ENCODE assay signal across 1 cellular context in the genomic region with DNA sequence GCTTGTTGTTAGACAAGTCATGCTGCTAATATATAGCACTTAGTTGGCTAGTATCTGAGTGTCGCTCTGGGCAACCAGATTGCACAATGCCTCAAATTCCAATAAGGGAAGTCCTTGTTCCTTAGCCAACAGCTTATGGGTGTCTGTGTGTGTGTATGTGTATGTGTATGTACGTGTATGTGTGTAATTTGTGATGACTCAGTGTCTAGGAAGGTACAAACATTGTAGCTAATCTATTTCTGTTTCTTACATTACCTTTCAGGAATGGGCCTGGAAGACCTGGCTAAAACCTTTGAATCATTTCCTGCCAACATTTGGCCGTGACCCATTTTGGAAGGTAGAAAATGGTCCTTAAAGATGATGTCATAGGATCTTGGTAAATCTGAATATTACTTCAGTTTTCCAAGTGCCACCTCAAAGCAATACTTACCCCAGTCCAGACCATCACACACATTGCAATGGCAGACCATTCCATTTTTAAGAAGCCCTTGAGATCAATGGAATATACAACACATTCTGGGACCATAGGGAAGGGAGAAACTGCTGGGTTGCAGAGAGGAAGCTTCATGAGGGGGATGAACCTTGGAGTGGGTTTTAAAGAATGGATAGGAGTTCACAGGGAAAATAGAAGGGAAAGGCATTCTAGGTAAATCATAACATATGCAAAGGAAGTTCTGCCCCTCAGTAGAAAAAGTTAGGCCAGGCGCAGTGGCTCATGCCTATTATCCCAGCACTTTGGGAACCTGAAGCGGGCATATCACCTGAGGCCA.
TF ChIP-seq lines count a peak whose summit lies in the region.

No MANE protein-coding gene starts in this region.

TF ChIP-seq in HEK293, 187 proteins besides CTCF, POLR2A, EP300 and RAD21 (continued from another document):
- TF ChIP-seq, protein P1, sequence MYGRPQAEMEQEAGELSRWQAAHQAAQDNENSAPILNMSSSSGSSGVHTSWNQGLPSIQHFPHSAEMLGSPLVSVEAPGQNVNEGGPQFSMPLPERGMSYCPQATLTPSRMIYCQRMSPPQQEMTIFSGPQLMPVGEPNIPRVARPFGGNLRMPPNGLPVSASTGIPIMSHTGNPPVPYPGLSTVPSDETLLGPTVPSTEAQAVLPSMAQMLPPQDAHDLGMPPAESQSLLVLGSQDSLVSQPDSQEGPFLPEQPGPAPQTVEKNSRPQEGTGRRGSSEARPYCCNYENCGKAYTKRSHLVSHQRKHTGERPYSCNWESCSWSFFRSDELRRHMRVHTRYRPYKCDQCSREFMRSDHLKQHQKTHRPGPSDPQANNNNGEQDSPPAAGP (tag by site-specific recombination; IDR thresholded peaks at IDR 0.05) = 0 out of 2 replicates have a peak, but pooled peaks have one; percentile 26
- TF ChIP-seq, protein P2, sequence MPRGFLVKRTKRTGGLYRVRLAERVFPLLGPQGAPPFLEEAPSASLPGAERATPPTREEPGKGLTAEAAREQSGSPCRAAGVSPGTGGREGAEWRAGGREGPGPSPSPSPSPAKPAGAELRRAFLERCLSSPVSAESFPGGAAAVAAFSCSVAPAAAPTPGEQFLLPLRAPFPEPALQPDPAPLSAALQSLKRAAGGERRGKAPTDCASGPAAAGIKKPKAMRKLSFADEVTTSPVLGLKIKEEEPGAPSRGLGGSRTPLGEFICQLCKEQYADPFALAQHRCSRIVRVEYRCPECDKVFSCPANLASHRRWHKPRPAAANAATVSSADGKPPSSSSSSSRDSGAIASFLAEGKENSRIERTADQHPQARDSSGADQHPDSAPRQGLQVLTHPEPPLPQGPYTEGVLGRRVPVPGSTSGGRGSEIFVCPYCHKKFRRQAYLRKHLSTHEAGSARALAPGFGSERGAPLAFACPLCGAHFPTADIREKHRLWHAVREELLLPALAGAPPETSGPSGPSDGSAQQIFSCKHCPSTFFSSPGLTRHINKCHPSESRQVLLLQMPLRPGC (tag by site-specific recombination; IDR thresholded peaks at IDR 0.05) = 0 out of 2 replicates have a peak, but pooled peaks have one; percentile 37
- 0 out of 2 replicates have a peak, but pooled peaks have one; percentile 37 for TF ChIP-seq ZNF335 (tag by site-specific recombination; conservative IDR thresholded peaks at IDR 0.05)
- TF ChIP-seq ZNF76 (tag by site-specific recombination; IDR thresholded peaks at IDR 0.05; ENCODE audit: borderline replicate concordance, low read depth) = no peak
- TF ChIP-seq ZNF549 (tag by site-specific recombination; IDR thresholded peaks at IDR 0.05) = no peak
- no peak for TF ChIP-seq GLIS2 (tag by site-specific recombination; IDR thresholded peaks at IDR 0.05)
- no peak for TF ChIP-seq ZNF138 (tag by site-specific recombination; IDR thresholded peaks at IDR 0.05; ENCODE audit: borderline replicate concordance)
- TF ChIP-seq KLF8 (tag by site-specific recombination; IDR thresholded peaks at IDR 0.05) = 0 out of 2 replicates have a peak, but pooled peaks have one; percentile 44
- TF ChIP-seq, protein P3, sequence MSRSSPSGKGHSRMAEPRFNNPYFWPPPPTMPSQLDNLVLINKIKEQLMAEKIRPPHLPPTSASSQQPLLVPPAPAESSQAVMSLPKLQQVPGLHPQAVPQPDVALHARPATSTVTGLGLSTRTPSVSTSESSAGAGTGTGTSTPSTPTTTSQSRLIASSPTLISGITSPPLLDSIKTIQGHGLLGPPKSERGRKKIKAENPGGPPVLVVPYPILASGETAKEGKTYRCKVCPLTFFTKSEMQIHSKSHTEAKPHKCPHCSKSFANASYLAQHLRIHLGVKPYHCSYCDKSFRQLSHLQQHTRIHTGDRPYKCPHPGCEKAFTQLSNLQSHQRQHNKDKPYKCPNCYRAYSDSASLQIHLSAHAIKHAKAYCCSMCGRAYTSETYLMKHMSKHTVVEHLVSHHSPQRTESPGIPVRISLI (tag by site-specific recombination; IDR thresholded peaks at IDR 0.05) = peak; percentile 38; the same call in 1 of the 2 replicates
- no peak for TF ChIP-seq KLF1 (tag by site-specific recombination; IDR thresholded peaks at IDR 0.05)
- peak; percentile 83 for TF ChIP-seq ZFP37 (tag by site-specific recombination; IDR thresholded peaks at IDR 0.05)
- TF ChIP-seq, protein P4, sequence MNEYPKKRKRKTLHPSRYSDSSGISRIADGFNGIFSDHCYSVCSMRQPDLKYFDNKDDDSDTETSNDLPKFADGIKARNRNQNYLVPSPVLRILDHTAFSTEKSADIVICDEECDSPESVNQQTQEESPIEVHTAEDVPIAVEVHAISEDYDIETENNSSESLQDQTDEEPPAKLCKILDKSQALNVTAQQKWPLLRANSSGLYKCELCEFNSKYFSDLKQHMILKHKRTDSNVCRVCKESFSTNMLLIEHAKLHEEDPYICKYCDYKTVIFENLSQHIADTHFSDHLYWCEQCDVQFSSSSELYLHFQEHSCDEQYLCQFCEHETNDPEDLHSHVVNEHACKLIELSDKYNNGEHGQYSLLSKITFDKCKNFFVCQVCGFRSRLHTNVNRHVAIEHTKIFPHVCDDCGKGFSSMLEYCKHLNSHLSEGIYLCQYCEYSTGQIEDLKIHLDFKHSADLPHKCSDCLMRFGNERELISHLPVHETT (tag by site-specific recombination; IDR thresholded peaks at IDR 0.05) = peak; percentile 87; the same call in 1 of the 2 replicates
- TF ChIP-seq, protein P5, sequence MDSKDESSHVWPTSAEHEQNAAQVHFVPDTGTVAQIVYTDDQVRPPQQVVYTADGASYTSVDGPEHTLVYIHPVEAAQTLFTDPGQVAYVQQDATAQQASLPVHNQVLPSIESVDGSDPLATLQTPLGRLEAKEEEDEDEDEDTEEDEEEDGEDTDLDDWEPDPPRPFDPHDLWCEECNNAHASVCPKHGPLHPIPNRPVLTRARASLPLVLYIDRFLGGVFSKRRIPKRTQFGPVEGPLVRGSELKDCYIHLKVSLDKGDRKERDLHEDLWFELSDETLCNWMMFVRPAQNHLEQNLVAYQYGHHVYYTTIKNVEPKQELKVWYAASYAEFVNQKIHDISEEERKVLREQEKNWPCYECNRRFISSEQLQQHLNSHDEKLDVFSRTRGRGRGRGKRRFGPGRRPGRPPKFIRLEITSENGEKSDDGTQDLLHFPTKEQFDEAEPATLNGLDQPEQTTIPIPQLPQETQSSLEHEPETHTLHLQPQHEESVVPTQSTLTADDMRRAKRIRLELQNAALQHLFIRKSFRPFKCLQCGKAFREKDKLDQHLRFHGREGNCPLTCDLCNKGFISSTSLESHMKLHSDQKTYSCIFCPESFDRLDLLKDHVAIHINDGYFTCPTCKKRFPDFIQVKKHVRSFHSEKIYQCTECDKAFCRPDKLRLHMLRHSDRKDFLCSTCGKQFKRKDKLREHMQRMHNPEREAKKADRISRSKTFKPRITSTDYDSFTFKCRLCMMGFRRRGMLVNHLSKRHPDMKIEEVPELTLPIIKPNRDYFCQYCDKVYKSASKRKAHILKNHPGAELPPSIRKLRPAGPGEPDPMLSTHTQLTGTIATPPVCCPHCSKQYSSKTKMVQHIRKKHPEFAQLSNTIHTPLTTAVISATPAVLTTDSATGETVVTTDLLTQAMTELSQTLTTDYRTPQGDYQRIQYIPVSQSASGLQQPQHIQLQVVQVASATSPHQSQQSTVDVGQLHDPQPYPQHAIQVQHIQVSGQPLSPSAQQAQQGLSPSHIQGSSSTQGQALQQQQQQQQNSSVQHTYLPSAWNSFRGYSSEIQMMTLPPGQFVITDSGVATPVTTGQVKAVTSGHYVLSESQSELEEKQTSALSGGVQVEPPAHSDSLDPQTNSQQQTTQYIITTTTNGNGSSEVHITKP (tag by site-specific recombination; IDR thresholded peaks at IDR 0.05) = peak; percentile 64
- TF ChIP-seq SCRT2 (tag by site-specific recombination; IDR thresholded peaks at IDR 0.05) = no peak
- TF ChIP-seq, protein P6, sequence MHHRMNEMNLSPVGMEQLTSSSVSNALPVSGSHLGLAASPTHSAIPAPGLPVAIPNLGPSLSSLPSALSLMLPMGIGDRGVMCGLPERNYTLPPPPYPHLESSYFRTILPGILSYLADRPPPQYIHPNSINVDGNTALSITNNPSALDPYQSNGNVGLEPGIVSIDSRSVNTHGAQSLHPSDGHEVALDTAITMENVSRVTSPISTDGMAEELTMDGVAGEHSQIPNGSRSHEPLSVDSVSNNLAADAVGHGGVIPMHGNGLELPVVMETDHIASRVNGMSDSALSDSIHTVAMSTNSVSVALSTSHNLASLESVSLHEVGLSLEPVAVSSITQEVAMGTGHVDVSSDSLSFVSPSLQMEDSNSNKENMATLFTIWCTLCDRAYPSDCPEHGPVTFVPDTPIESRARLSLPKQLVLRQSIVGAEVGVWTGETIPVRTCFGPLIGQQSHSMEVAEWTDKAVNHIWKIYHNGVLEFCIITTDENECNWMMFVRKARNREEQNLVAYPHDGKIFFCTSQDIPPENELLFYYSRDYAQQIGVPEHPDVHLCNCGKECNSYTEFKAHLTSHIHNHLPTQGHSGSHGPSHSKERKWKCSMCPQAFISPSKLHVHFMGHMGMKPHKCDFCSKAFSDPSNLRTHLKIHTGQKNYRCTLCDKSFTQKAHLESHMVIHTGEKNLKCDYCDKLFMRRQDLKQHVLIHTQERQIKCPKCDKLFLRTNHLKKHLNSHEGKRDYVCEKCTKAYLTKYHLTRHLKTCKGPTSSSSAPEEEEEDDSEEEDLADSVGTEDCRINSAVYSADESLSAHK (tag by site-specific recombination; IDR thresholded peaks at IDR 0.05) = no peak
- TF ChIP-seq BCL11A (tag by site-specific recombination; IDR thresholded peaks at IDR 0.05; ENCODE audit: low read depth) = no peak
- TF ChIP-seq, protein P7, sequence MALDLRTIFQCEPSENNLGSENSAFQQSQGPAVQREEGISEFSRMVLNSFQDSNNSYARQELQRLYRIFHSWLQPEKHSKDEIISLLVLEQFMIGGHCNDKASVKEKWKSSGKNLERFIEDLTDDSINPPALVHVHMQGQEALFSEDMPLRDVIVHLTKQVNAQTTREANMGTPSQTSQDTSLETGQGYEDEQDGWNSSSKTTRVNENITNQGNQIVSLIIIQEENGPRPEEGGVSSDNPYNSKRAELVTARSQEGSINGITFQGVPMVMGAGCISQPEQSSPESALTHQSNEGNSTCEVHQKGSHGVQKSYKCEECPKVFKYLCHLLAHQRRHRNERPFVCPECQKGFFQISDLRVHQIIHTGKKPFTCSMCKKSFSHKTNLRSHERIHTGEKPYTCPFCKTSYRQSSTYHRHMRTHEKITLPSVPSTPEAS (tag by site-specific recombination; IDR thresholded peaks at IDR 0.05) = peak; percentile 49; the same call in 1 of the 2 replicates
- peak; percentile 64; the same call in 1 of the 2 replicates for TF ChIP-seq ZFP3 (tag by site-specific recombination; IDR thresholded peaks at IDR 0.05; ENCODE audit: low read depth)
- TF ChIP-seq, protein P8, sequence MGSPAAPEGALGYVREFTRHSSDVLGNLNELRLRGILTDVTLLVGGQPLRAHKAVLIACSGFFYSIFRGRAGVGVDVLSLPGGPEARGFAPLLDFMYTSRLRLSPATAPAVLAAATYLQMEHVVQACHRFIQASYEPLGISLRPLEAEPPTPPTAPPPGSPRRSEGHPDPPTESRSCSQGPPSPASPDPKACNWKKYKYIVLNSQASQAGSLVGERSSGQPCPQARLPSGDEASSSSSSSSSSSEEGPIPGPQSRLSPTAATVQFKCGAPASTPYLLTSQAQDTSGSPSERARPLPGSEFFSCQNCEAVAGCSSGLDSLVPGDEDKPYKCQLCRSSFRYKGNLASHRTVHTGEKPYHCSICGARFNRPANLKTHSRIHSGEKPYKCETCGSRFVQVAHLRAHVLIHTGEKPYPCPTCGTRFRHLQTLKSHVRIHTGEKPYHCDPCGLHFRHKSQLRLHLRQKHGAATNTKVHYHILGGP (tag by site-specific recombination; IDR thresholded peaks at IDR 0.05) = no peak
- no peak for TF ChIP-seq ZNF416 (tag by site-specific recombination; IDR thresholded peaks at IDR 0.05)
- TF ChIP-seq ZNF133 (tag by site-specific recombination; IDR thresholded peaks at IDR 0.05) = 0 out of 2 replicates have a peak, but pooled peaks have one; percentile 6
- 0 out of 2 replicates have a peak, but pooled peaks have one; percentile 14 for TF ChIP-seq YY2 (tag by site-specific recombination; IDR thresholded peaks at IDR 0.05)
- TF ChIP-seq, protein P9, sequence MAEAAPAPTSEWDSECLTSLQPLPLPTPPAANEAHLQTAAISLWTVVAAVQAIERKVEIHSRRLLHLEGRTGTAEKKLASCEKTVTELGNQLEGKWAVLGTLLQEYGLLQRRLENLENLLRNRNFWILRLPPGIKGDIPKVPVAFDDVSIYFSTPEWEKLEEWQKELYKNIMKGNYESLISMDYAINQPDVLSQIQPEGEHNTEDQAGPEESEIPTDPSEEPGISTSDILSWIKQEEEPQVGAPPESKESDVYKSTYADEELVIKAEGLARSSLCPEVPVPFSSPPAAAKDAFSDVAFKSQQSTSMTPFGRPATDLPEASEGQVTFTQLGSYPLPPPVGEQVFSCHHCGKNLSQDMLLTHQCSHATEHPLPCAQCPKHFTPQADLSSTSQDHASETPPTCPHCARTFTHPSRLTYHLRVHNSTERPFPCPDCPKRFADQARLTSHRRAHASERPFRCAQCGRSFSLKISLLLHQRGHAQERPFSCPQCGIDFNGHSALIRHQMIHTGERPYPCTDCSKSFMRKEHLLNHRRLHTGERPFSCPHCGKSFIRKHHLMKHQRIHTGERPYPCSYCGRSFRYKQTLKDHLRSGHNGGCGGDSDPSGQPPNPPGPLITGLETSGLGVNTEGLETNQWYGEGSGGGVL (tag by site-specific recombination; IDR thresholded peaks at IDR 0.05) = peak; percentile 44; the same call in 1 of the 2 replicates
- no peak for TF ChIP-seq KLF9 (tag by site-specific recombination; IDR thresholded peaks at IDR 0.05; ENCODE audit: low read depth)
- TF ChIP-seq HOXC10 (CRISPR knock-in tag; IDR thresholded peaks at IDR 0.05) = no peak
- TF ChIP-seq ZNF366 (tag by site-specific recombination; conservative IDR thresholded peaks at IDR 0.05) = peak; percentile 86
